ENCODE assay signal across 23 cellular contexts in the genomic region with DNA sequence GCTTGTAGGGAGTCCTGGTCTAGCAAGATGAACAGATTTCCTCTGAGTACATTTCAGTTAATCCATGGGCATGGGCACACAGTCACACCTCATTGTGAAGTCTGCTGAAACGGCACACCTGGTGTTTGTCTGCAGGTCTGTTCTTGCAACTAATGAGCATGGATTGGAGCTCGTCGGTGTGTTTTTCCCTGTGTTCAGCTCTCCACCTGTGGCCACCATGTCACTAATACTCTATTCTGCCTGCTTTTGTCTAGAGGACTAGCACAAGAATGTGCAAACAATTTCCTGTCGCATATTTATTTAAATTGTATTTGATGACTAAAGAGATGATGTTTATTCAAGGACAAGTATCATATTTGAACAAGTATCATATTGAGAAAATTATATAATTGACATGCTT. TPM values are rescaled to one million over a fixed set of nuclear protein-coding genes. Genes with fewer than 3 reads are reported as not detected.
A peak's percentile ranks its signal among the peaks of the same experiment; 100 is the strongest.
DNase-seq lines count a peak whose midpoint lies in the region; ATAC-seq, FAIRE-seq and TF ChIP-seq lines count a peak whose summit lies in the region.
"Had no signal": no experiment of that assay in that cellular context is flagged by ENCODE, and none has a peak within 500 bp of the region (broad histone marks: within the 10 kb centered on the region; RNA-seq: fewer than 3 reads in every experiment).

No MANE protein-coding gene starts in this region.

- TF ChIP-seq CTCF in endothelial cell of umbilical vein (IDR thresholded peaks at IDR 0.05; ENCODE audit: extremely low read depth in 1 of 2, insufficient read depth in 1 of 2, low read depth in 1 of 2, low read length in 2 of 2): no peak
- no peak for TF ChIP-seq CTCF in chondrocyte (IDR thresholded peaks at IDR 0.05)

- peaks cover 25% of the 10 kb centered on the region for H3K4me1 ChIP-seq in endothelial cell of umbilical vein (ENCODE audit: control insufficient read depth, extremely low read depth, insufficient read depth, low read length)
- H3K4me1 ChIP-seq in effector memory CD4-positive, alpha-beta T cell (ENCODE audit: control insufficient read depth, insufficient read depth, low read length, poor library complexity, severe bottlenecking): no peaks in the 10 kb centered on the region
- H3K4me1 ChIP-seq: BLaER1, breast epithelium, psoas muscle, spleen had no signal

- H3K79me2 ChIP-seq in endothelial cell of umbilical vein (ENCODE audit: control insufficient read depth, insufficient read depth, low read length): no peaks in the 10 kb centered on the region

- FAIRE-seq in endothelial cell of umbilical vein (lab: Jason Lieb, UNC): no peak
- FAIRE-seq: islet of Langerhans had no signal

- no peaks in the 10 kb centered on the region for H3K27me3 ChIP-seq in endothelial cell of umbilical vein (ENCODE audit: control insufficient read depth in 2 of 2, insufficient read depth in 2 of 2, low read length in 2 of 2)
- no peaks in the 10 kb centered on the region for H3K27me3 ChIP-seq in effector memory CD4-positive, alpha-beta T cell (replicated peaks; ENCODE audit: control insufficient read depth, insufficient read depth, low read length, poor library complexity, severe bottlenecking)
- H3K27me3 ChIP-seq: BLaER1, breast epithelium, dorsolateral prefrontal cortex, spleen, tibial artery had no signal

- dilution Hi-C loops in endothelial cell of umbilical vein (cut with MboI; ENCODE audit: extremely low pct_ligation_motif_present, low sequenced_read_pairs): no loop called here

- H3K36me3 Mint-ChIP-seq in chondrocyte (ENCODE audit: low read depth): no peaks in the 10 kb centered on the region
- H3K36me3 Mint-ChIP-seq: natural killer cell; stimulated activated memory B cell treated with anti-CD40 and anti-IgM and Interleukin-4, amounts not matched to agents 10 μg/mL and 1 μg/mL and 100 μg/mL, for 72 hours had no signal

- peak overlapping the region; percentile 35 for H2AFZ ChIP-seq in endothelial cell of umbilical vein (ENCODE audit: low read depth, low read length)

- intact Hi-C loops in endothelial cell of umbilical vein (cut with micrococcal nuclease): no loop called here

- H3K4me3 ChIP-seq in endothelial cell of umbilical vein (replicated peaks in 1 of 3; ENCODE audit: insufficient read depth in 1 of 3, low read depth in 1 of 3, low read length in 3 of 3): no peak overlapping the region
- no peak overlapping the region for H3K4me3 ChIP-seq in effector memory CD4-positive, alpha-beta T cell (ENCODE audit: insufficient read depth, low read depth, low read length, poor library complexity, severe bottlenecking)
- H3K4me3 ChIP-seq: BLaER1, breast epithelium, dorsolateral prefrontal cortex, psoas muscle, spleen, tibial artery had no signal

- H3K4me2 ChIP-seq in endothelial cell of umbilical vein (ENCODE audit: insufficient read depth, low read length): no peak overlapping the region
- H3K4me2 ChIP-seq: BLaER1 had no signal

- H3K4me1 Mint-ChIP-seq in chondrocyte (ENCODE audit: low read depth): peaks cover 25% of the 10 kb centered on the region
- H3K4me1 Mint-ChIP-seq: activated T-helper 17 cell treated with anti-CD3 and anti-CD28 coated beads, Interleukin-2, amount 50 U/mL, for 72 hours; natural killer cell; stimulated activated memory B cell treated with anti-CD40 and anti-IgM and Interleukin-4, amounts not matched to agents 10 μg/mL and 1 μg/mL and 100 μg/mL, for 72 hours had no signal

- CTCF ChIA-PET in endothelial cell of umbilical vein (lab: Charles Lee): interaction anchor here (1.0 to 1.7 kb wide), 2 partner anchors 19 to 64 kb away, joined by 3 to 5 read pairs; no protein-coding TSS in a partner anchor

- H3K27ac Mint-ChIP-seq in chondrocyte (ENCODE audit: unreplicated experiment): no peak overlapping the region
- H3K27ac Mint-ChIP-seq: activated T-helper 17 cell treated with anti-CD3 and anti-CD28 coated beads, Interleukin-2, amount 50 U/mL, for 72 hours; natural killer cell; stimulated activated memory B cell treated with anti-CD40 and anti-IgM and Interleukin-4, amounts not matched to agents 10 μg/mL and 1 μg/mL and 100 μg/mL, for 72 hours; T-helper 1 cell treated with Interleukin-12 subunit alpha and Interleukin-12 subunit beta and Interleukin-4 antibody, amounts not matched to agents 30 μg/mL and 1 μg/mL, for 36 hours; WTC11 had no signal

- DNase-seq in SHP77 treated with DMSO at 0.1 percent for 48 hours (lab: John Stamatoyannopoulos, UW) (peak; percentile 30), SHP77 (lab: John Stamatoyannopoulos, UW) (no peak), NCI-H2196 treated with DMSO at 0.1 percent for 48 hours (lab: John Stamatoyannopoulos, UW; ENCODE audit: unreplicated experiment) (peak; percentile 63), endothelial cell of umbilical vein (ENCODE audit: low read depth, low spot score) (no peak), chondrocyte (ENCODE audit: low spot score) (no peak), D341Med (ENCODE audit: low spot score) (no peak)
- no peak for DNase-seq in effector memory CD4-positive, alpha-beta T cell
- DNase-seq: dorsolateral prefrontal cortex; mesendoderm; natural killer cell; NCI-H1092 treated with DMSO at 0.1 percent for 48 hours; NK-92 treated with Interleukin-12 subunit alpha and Interleukin-12 subunit beta, amount 100 ng/mL, for 24 hours; psoas muscle; spleen; tibial artery had no signal

- H3K9me1 ChIP-seq in endothelial cell of umbilical vein (replicated peaks; ENCODE audit: control insufficient read depth, extremely low read depth, insufficient read depth, low read length): no peaks in the 10 kb centered on the region

- BruUV-seq in endothelial cell of umbilical vein (replicated peaks; lab: Mats Ljungman, UMichigan): no TSS peak

- H3K9me3 ChIP-seq in endothelial cell of umbilical vein (replicated peaks; ENCODE audit: control insufficient read depth, insufficient read depth, low read length): no peaks in the 10 kb centered on the region
- no peaks in the 10 kb centered on the region for H3K9me3 ChIP-seq in effector memory CD4-positive, alpha-beta T cell (ENCODE audit: control insufficient read depth, low read length)
- H3K9me3 ChIP-seq: breast epithelium, psoas muscle, tibial artery had no signal

- no peaks in the 10 kb centered on the region for H4K20me1 ChIP-seq in endothelial cell of umbilical vein (replicated peaks; ENCODE audit: control insufficient read depth, extremely low read depth, insufficient read depth, low read length)
- H4K20me1 ChIP-seq: BLaER1 had no signal

- no peak overlapping the region for H3K27ac ChIP-seq in endothelial cell of umbilical vein (ENCODE audit: insufficient read depth, low read depth, low read length)
- H3K27ac ChIP-seq in effector memory CD4-positive, alpha-beta T cell (ENCODE audit: insufficient read depth, low read length, poor library complexity, severe bottlenecking): no peak overlapping the region
- H3K27ac ChIP-seq: BLaER1, breast epithelium, dorsolateral prefrontal cortex, psoas muscle, spleen, tibial artery had no signal

- H3K4me3 Mint-ChIP-seq in chondrocyte (ENCODE audit: unreplicated experiment): no peak overlapping the region
- H3K4me3 Mint-ChIP-seq: activated T-helper 17 cell treated with anti-CD3 and anti-CD28 coated beads, Interleukin-2, amount 50 U/mL, for 72 hours; natural killer cell; stimulated activated memory B cell treated with anti-CD40 and anti-IgM and Interleukin-4, amounts not matched to agents 10 μg/mL and 1 μg/mL and 100 μg/mL, for 72 hours; T-helper 1 cell treated with Interleukin-12 subunit alpha and Interleukin-12 subunit beta and Interleukin-4 antibody, amounts not matched to agents 30 μg/mL and 1 μg/mL, for 36 hours; WTC11 had no signal

- ATAC-seq in HG02884 (IDR thresholded peaks at IDR 0.05; ENCODE audit: unreplicated experiment): no peak
- ATAC-seq: activated T-helper 17 cell treated with anti-CD3 and anti-CD28 coated beads, Interleukin-2, amount 50 U/mL, for 72 hours; natural killer cell; psoas muscle; stimulated activated memory B cell treated with anti-CD40 and anti-IgM and Interleukin-4, amounts not matched to agents 10 μg/mL and 1 μg/mL and 100 μg/mL, for 72 hours; WTC11 had no signal

- no peak overlapping the region for H3K9ac ChIP-seq in endothelial cell of umbilical vein (replicated peaks; ENCODE audit: extremely low read depth, insufficient read depth, low read length)
- H3K9ac ChIP-seq: BLaER1 had no signal

- H3K27me3 Mint-ChIP-seq in chondrocyte (ENCODE audit: low read depth): no peaks in the 10 kb centered on the region

- POLR2A ChIA-PET in endothelial cell of umbilical vein (lab: Charles Lee): no interaction called here

- no peaks in the 10 kb centered on the region for H3K36me3 ChIP-seq in endothelial cell of umbilical vein (ENCODE audit: control insufficient read depth in 2 of 2, extremely low read depth in 1 of 2, insufficient read depth in 2 of 2, low read length in 2 of 2)
- no peaks in the 10 kb centered on the region for H3K36me3 ChIP-seq in effector memory CD4-positive, alpha-beta T cell (ENCODE audit: control insufficient read depth, insufficient read depth, low read length)
- H3K36me3 ChIP-seq: BLaER1, breast epithelium, spleen, tibial artery had no signal

- peaks cover 10% of the 10 kb centered on the region for H3K9me3 Mint-ChIP-seq in chondrocyte (ENCODE audit: low read depth)
- H3K9me3 Mint-ChIP-seq: activated T-helper 17 cell treated with anti-CD3 and anti-CD28 coated beads, Interleukin-2, amount 50 U/mL, for 72 hours; natural killer cell; stimulated activated memory B cell treated with anti-CD40 and anti-IgM and Interleukin-4, amounts not matched to agents 10 μg/mL and 1 μg/mL and 100 μg/mL, for 72 hours had no signal

- TF ChIP-seq POLR2A in endothelial cell of umbilical vein (IDR thresholded peaks at IDR 0.05; ENCODE audit: low read depth, low read length): no peak

TF ChIP-seq in endothelial cell of umbilical vein, 7 proteins besides CTCF, POLR2A, EP300 and RAD21 (continues in another document):
- no peak for TF ChIP-seq EZH2 (IDR thresholded peaks at IDR 0.05; ENCODE audit: borderline replicate concordance, low read depth, low read length, severe bottlenecking)
- no peak for TF ChIP-seq MYC (IDR thresholded peaks at IDR 0.05; ENCODE audit: low read depth, low read length)
- no peak for TF ChIP-seq FOS (IDR thresholded peaks at IDR 0.05; ENCODE audit: borderline replicate concordance, insufficient read depth, low read length)
- TF ChIP-seq, protein P1, sequence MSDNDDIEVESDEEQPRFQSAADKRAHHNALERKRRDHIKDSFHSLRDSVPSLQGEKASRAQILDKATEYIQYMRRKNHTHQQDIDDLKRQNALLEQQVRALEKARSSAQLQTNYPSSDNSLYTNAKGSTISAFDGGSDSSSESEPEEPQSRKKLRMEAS (IDR thresholded peaks at IDR 0.05; ENCODE audit: insufficient read depth, insufficient read length): no peak

RNA-seq across cellular contexts. Expression of a gene that starts 24.5 kb away (rescaled TPM):
- 152 and 168 TPM in 2 replicates for total RNA-seq in endothelial cell of umbilical vein
- 121 and 138 TPM in 2 replicates for polyA plus RNA-seq in endothelial cell of umbilical vein
- 114 and 133 TPM in 2 replicates for polyA plus RNA-seq in endothelial cell of umbilical vein (2011; cell fraction: cytosol; rRNA removed)
- polyA plus RNA-seq in endothelial cell of umbilical vein (2011; cell fraction: nucleus; rRNA removed): 274 and 307 TPM in 2 replicates
- 89.0 and 107 TPM in 2 replicates for polyA plus RNA-seq in endothelial cell of umbilical vein (2012)
- 251 and 272 TPM in 2 replicates for polyA minus RNA-seq in endothelial cell of umbilical vein
- 44.9 TPM for polyA minus RNA-seq in endothelial cell of umbilical vein (2011; cell fraction: cytosol; rRNA and poly(A)+ RNA removed)
- polyA minus RNA-seq in endothelial cell of umbilical vein (2011; cell fraction: nucleus; rRNA and poly(A)+ RNA removed): 138 and 202 TPM in 2 replicates
- total RNA-seq in chondrocyte: 105 to 110 TPM (median 108 TPM) in 3 replicates

Comparison
In these comparisons a context has a peak if more than half of its experiments do, and no peak if none do; other contexts are left out.
1. DNase-seq: peak in SHP77 treated with DMSO at 0.1 percent for 48 hours (single experiment) and NCI-H2196 treated with DMSO at 0.1 percent for 48 hours (single experiment); none in SHP77 (0 of 2), endothelial cell of umbilical vein (single experiment), chondrocyte (single experiment), effector memory CD4-positive, alpha-beta T cell (0 of 3) and D341Med (single experiment).